In genomic region chr9:129102791-129103594, GRCh38 we compare ENCODE assay signal across 9 cellular contexts. TPM values are rescaled to one million over a fixed set of nuclear protein-coding genes. Genes with fewer than 3 reads are reported as not detected.
DNase-seq lines count a peak whose midpoint lies in the region; ATAC-seq and TF ChIP-seq lines count a peak whose summit lies in the region.
"Had no signal": no experiment of that assay in that cellular context is flagged by ENCODE, and none has a peak within 500 bp of the region (broad histone marks: within the 10 kb centered on the region; RNA-seq: fewer than 3 reads in every experiment).

No MANE protein-coding gene starts in this region.

- ATAC-seq in Right ventricle myocardium superior (ENCODE audit: poor library complexity) (peak; percentile 70), GM21423 (IDR thresholded peaks at IDR 0.05; ENCODE audit: unreplicated experiment) (no peak)

- no peaks in the 10 kb centered on the region for H3K9me3 Mint-ChIP-seq in activated naive CD4-positive, alpha-beta T cell treated with anti-CD3 and anti-CD28 coated beads for 36 hours
- H3K9me3 Mint-ChIP-seq: activated naive CD4-positive, alpha-beta T cell treated with anti-CD3 and anti-CD28 coated beads, Interleukin-2, amount 50 U/mL, for 24 hours had no signal

- intact Hi-C loops in activated naive CD4-positive, alpha-beta T cell treated with anti-CD3 and anti-CD28 coated beads for 36 hours (cut with micrococcal nuclease) = no loop called here
- intact Hi-C loops in Right ventricle myocardium superior (cut with DNase I) = no loop called here

- H3K4me3 ChIP-seq in NB4 (ENCODE audit: low read depth, low read length) (no peak overlapping the region), WI38 (ENCODE audit: low read depth, low read length) (no peak overlapping the region), skeletal muscle cell (ENCODE audit: low read depth, low read length) (no peak overlapping the region)

- CTCF ChIA-PET in activated naive CD4-positive, alpha-beta T cell treated with anti-CD3 and anti-CD28 coated beads for 36 hours (lab: Charles Lee) = interaction anchor here (0.7 kb wide), 1 partner anchor 28 kb away, joined by 3 read pairs; no protein-coding TSS in a partner anchor

- no peaks in the 10 kb centered on the region for H3K36me3 Mint-ChIP-seq in activated naive CD4-positive, alpha-beta T cell treated with anti-CD3 and anti-CD28 coated beads for 36 hours (ENCODE audit: low read depth)
- H3K36me3 Mint-ChIP-seq: activated naive CD4-positive, alpha-beta T cell treated with anti-CD3 and anti-CD28 coated beads, Interleukin-2, amount 50 U/mL, for 24 hours had no signal

- TF ChIP-seq CTCF in NB4 (IDR thresholded peaks at IDR 0.05; ENCODE audit: low read depth, low read length) = peak; percentile 53
- TF ChIP-seq CTCF in WI38 (IDR thresholded peaks at IDR 0.05; ENCODE audit: low read depth, low read length) = peak; percentile 46

- no peak overlapping the region for H3K27ac Mint-ChIP-seq in activated naive CD4-positive, alpha-beta T cell treated with anti-CD3 and anti-CD28 coated beads for 36 hours
- H3K27ac Mint-ChIP-seq: activated naive CD4-positive, alpha-beta T cell treated with anti-CD3 and anti-CD28 coated beads, Interleukin-2, amount 50 U/mL, for 24 hours had no signal

- H3K4me3 Mint-ChIP-seq in activated naive CD4-positive, alpha-beta T cell treated with anti-CD3 and anti-CD28 coated beads for 36 hours = no peak overlapping the region
- H3K4me3 Mint-ChIP-seq: activated naive CD4-positive, alpha-beta T cell treated with anti-CD3 and anti-CD28 coated beads, Interleukin-2, amount 50 U/mL, for 24 hours had no signal

- DNase-seq in activated naive CD4-positive, alpha-beta T cell treated with anti-CD3 and anti-CD28 coated beads for 36 hours = peak; percentile 39
- DNase-seq in activated naive CD4-positive, alpha-beta T cell treated with Interleukin-2 at 50 U/mL for 16 hours = no peak
- DNase-seq in NB4 (ENCODE audit: low read depth) (peak; percentile 54), Right ventricle myocardium superior (peak; percentile 63), skeletal muscle cell (ENCODE audit: low read depth) (peak; percentile 4)
- DNase-seq in activated CD8-positive, alpha-beta memory T cell treated with anti-CD3 and anti-CD28 coated beads for 24 hours = no peak

- no peaks in the 10 kb centered on the region for H3K27me3 Mint-ChIP-seq in activated naive CD4-positive, alpha-beta T cell treated with anti-CD3 and anti-CD28 coated beads for 36 hours (ENCODE audit: low read depth)
- H3K27me3 Mint-ChIP-seq: activated naive CD4-positive, alpha-beta T cell treated with anti-CD3 and anti-CD28 coated beads, Interleukin-2, amount 50 U/mL, for 24 hours had no signal

- TF ChIP-seq POLR2A in NB4 (IDR thresholded peaks at IDR 0.05; ENCODE audit: extremely low read depth, insufficient read length) = no peak

- H3K4me1 Mint-ChIP-seq in activated naive CD4-positive, alpha-beta T cell treated with anti-CD3 and anti-CD28 coated beads for 36 hours (ENCODE audit: low read depth) = no peaks in the 10 kb centered on the region

RNA-seq across cellular contexts. Expression of gene CRAT, which starts 7.6 kb away (rescaled TPM):
- 10 to 100 TPM; 15.0 to 15.8 TPM for total RNA-seq in activated naive CD4-positive, alpha-beta T cell treated with anti-CD3 and anti-CD28 coated beads for 36 hours
- total RNA-seq in Right ventricle myocardium superior = 85.4 TPM

RNA-seq across cellular contexts. Expression of gene PTPA, which starts 8.2 kb away (rescaled TPM):
- 10 to 100 TPM; 83.0 to 94.5 TPM for total RNA-seq in activated naive CD4-positive, alpha-beta T cell treated with anti-CD3 and anti-CD28 coated beads for 36 hours
- 179 TPM for total RNA-seq in Right ventricle myocardium superior

RNA-seq across cellular contexts. Expression of gene DOLPP1, which starts 22.1 kb away (rescaled TPM):
- 10 to 100 TPM; 15.5 to 19.9 TPM for total RNA-seq in activated naive CD4-positive, alpha-beta T cell treated with anti-CD3 and anti-CD28 coated beads for 36 hours
- 4.4 TPM for total RNA-seq in Right ventricle myocardium superior

Comparison
In these comparisons a context has a peak if more than half of its experiments do, and no peak if none do; other contexts are left out.
1. DNase-seq: peak in activated naive CD4-positive, alpha-beta T cell treated with anti-CD3 and anti-CD28 coated beads for 36 hours (single experiment), NB4 (single experiment), Right ventricle myocardium superior (single experiment) and skeletal muscle cell (single experiment); none in activated naive CD4-positive, alpha-beta T cell treated with Interleukin-2 at 50 U/mL for 16 hours (single experiment) and activated CD8-positive, alpha-beta memory T cell treated with anti-CD3 and anti-CD28 coated beads for 24 hours (single experiment).